In the genomic region with DNA sequence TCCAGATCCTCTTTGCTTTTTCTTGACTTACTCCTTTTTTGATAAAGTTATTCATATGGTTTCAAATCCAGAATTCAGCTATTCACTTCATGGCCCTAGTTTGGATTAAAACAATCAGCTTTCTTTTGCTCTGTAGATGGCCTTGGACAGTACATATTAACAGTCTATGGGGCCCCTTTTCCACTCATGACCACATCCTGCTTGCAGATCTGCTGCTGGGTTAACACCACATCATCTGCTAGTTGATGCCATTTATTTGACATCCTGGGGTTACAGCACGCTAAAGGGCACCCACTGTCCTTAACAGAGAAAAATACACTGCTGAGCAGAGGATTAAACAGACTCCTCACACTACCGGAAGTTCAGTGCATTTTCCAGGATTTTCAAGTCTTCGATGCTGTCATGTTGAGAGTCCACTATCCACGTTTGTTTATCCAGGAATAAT, we compare ENCODE assay signal across 8 cellular contexts. TPM values are rescaled to one million over a fixed set of nuclear protein-coding genes. Genes with fewer than 3 reads are reported as not detected.
DNase-seq lines count a peak whose midpoint lies in the region; ATAC-seq and TF ChIP-seq lines count a peak whose summit lies in the region.

No MANE protein-coding gene starts in this region.

- no peaks in the 10 kb centered on the region for H3K27me3 ChIP-seq in lower lobe of right lung (ENCODE audit: low read depth)
- H3K27me3 ChIP-seq in suprapubic skin = no peaks in the 10 kb centered on the region

- intact Hi-C loops in activated T-helper 1 cell treated with anti-CD3 and anti-CD28 coated beads, Interleukin-12 subunit alpha, Interleukin-12 subunit beta, Interleukin-2, Interleukin-4 antibody, amounts not matched to agents 30 ng/mL and 10 ng/mL and 1 ng/mL, durations not matched to agents 14 hours and 24 hours and 36 hours (cut with micrococcal nuclease) = loop anchor here (1.0 to 2.0 kb wide), 7 partner anchors 9 to 722 kb away; a partner anchor contains a TSS
- intact Hi-C loops in lower lobe of right lung (cut with DNase I) = no loop called here

- H3K9me3 ChIP-seq in lower lobe of right lung (no peaks in the 10 kb centered on the region), suprapubic skin (no peaks in the 10 kb centered on the region)

- peak overlapping the region; percentile 80 for H3K27ac ChIP-seq in lower lobe of right lung
- H3K27ac ChIP-seq in suprapubic skin = peak overlapping the region; percentile 96

- ATAC-seq in GM21576 (IDR thresholded peaks at IDR 0.05; ENCODE audit: unreplicated experiment) (peak; percentile 68), lower lobe of right lung (peak; percentile 56 to 71)

- POLR2A ChIA-PET in GM10248 (lab: Yijun Ruan, JAX) = no interaction called here

- H3K4me1 Mint-ChIP-seq in activated T-helper 1 cell treated with anti-CD3 and anti-CD28 coated beads, Interleukin-12 subunit alpha, Interleukin-12 subunit beta, Interleukin-2, Interleukin-4 antibody, amounts not matched to agents 30 ng/mL and 10 ng/mL and 1 ng/mL, durations not matched to agents 14 hours and 24 hours and 36 hours (ENCODE audit: low read depth) = peaks cover 57% of the 10 kb centered on the region

- CTCF ChIA-PET in GM10248 (lab: Yijun Ruan, JAX) = interaction anchor here (1.0 to 2.9 kb wide), 5 partner anchors 8 to 178 kb away, joined by 3 to 16 read pairs (median 5); a partner anchor contains a TSS

- H3K36me3 ChIP-seq in lower lobe of right lung (no peaks in the 10 kb centered on the region), suprapubic skin (no peaks in the 10 kb centered on the region)

- peak overlapping the region; percentile 91 for H3K4me3 Mint-ChIP-seq in activated T-helper 1 cell treated with anti-CD3 and anti-CD28 coated beads, Interleukin-12 subunit alpha, Interleukin-12 subunit beta, Interleukin-2, Interleukin-4 antibody, amounts not matched to agents 30 ng/mL and 10 ng/mL and 1 ng/mL, durations not matched to agents 14 hours and 24 hours and 36 hours

- peaks cover 8% of the 10 kb centered on the region for H3K9me3 Mint-ChIP-seq in activated T-helper 1 cell treated with anti-CD3 and anti-CD28 coated beads, Interleukin-12 subunit alpha, Interleukin-12 subunit beta, Interleukin-2, Interleukin-4 antibody, amounts not matched to agents 30 ng/mL and 10 ng/mL and 1 ng/mL, durations not matched to agents 14 hours and 24 hours and 36 hours

- 58% methylated on average over 4 of the region's 4 CpGs for WGBS in suprapubic skin

- H3K4me1 ChIP-seq in lower lobe of right lung (peaks cover 53% of the 10 kb centered on the region), suprapubic skin (peaks cover 58% of the 10 kb centered on the region)

- H3K27ac Mint-ChIP-seq in activated T-helper 1 cell treated with anti-CD3 and anti-CD28 coated beads, Interleukin-12 subunit alpha, Interleukin-12 subunit beta, Interleukin-2, Interleukin-4 antibody, amounts not matched to agents 30 ng/mL and 10 ng/mL and 1 ng/mL, durations not matched to agents 14 hours and 24 hours and 36 hours = peak overlapping the region; percentile 95

- DNase-seq in GM10248 (ENCODE audit: extremely low spot score) (peak; percentile 29), LHCN-M2 (ENCODE audit: low read depth) (peak; percentile 66), lower lobe of right lung (no peak), suprapubic skin (ENCODE audit: low spot score in 2 of 2) (no peak), NCI-H524 treated with DMSO at 0.1 percent for 48 hours (lab: John Stamatoyannopoulos, UW) (no peak), mesenteric fat pad (ENCODE audit: low spot score) (no peak)
- DNase-seq in activated T-helper 1 cell treated with anti-CD3 and anti-CD28 coated beads, Interleukin-12 subunit alpha, Interleukin-12 subunit beta, Interleukin-2, Interleukin-4 antibody, amounts not matched to agents 30 ng/mL and 10 ng/mL and 1 ng/mL, durations not matched to agents 14 hours and 24 hours and 36 hours (ENCODE audit: low spot score) = peak; percentile 61

- H3K4me3 ChIP-seq in lower lobe of right lung (peak overlapping the region; percentile 69), suprapubic skin (no peak overlapping the region)

- TF ChIP-seq EP300 in suprapubic skin (IDR thresholded peaks at IDR 0.05) = no peak

- H3K27me3 Mint-ChIP-seq in activated T-helper 1 cell treated with anti-CD3 and anti-CD28 coated beads, Interleukin-12 subunit alpha, Interleukin-12 subunit beta, Interleukin-2, Interleukin-4 antibody, amounts not matched to agents 30 ng/mL and 10 ng/mL and 1 ng/mL, durations not matched to agents 14 hours and 24 hours and 36 hours (ENCODE audit: insufficient read depth) = no peaks in the 10 kb centered on the region

- TF ChIP-seq POLR2A in suprapubic skin (IDR thresholded peaks at IDR 0.05) = no peak

- peaks cover 35% of the 10 kb centered on the region for H3K36me3 Mint-ChIP-seq in activated T-helper 1 cell treated with anti-CD3 and anti-CD28 coated beads, Interleukin-12 subunit alpha, Interleukin-12 subunit beta, Interleukin-2, Interleukin-4 antibody, amounts not matched to agents 30 ng/mL and 10 ng/mL and 1 ng/mL, durations not matched to agents 14 hours and 24 hours and 36 hours (ENCODE audit: low read depth)

- TF ChIP-seq CTCF in GM10248 (IDR thresholded peaks at IDR 0.05; ENCODE audit: control extremely low read depth, extremely low read depth, low read depth, missing control alignments) (no peak), lower lobe of right lung (IDR thresholded peaks at IDR 0.05) (no peak), suprapubic skin (IDR thresholded peaks at IDR 0.05) (no peak)

RNA-seq across cellular contexts. Expression of a gene that starts 0.9 kb away (rescaled TPM):
- 62.2 and 106 TPM in 2 replicates for total RNA-seq in LHCN-M2 (2014; rRNA removed)
- 54.6 TPM for polyA plus RNA-seq in LHCN-M2 (2012)
- total RNA-seq in activated T-helper 1 cell treated with anti-CD3 and anti-CD28 coated beads, Interleukin-12 subunit alpha, Interleukin-12 subunit beta, Interleukin-2, Interleukin-4 antibody, amounts not matched to agents 30 ng/mL and 10 ng/mL and 1 ng/mL, durations not matched to agents 14 hours and 24 hours and 36 hours = 223 and 232 TPM in 2 replicates
- 102 TPM for total RNA-seq in lower lobe of right lung
- 10 to 100 TPM; 52.3 to 70.4 (median 66.0) TPM for total RNA-seq in suprapubic skin
- total RNA-seq in mesenteric fat pad = 128 TPM

Comparison
In these comparisons a context has a peak if more than half of its experiments do, and no peak if none do; other contexts are left out.
1. DNase-seq: peak in GM10248 (single experiment), LHCN-M2 (single experiment) and activated T-helper 1 cell treated with anti-CD3 and anti-CD28 coated beads, Interleukin-12 subunit alpha, Interleukin-12 subunit beta, Interleukin-2, Interleukin-4 antibody, amounts not matched to agents 30 ng/mL and 10 ng/mL and 1 ng/mL, durations not matched to agents 14 hours and 24 hours and 36 hours (single experiment); none in lower lobe of right lung (single experiment), suprapubic skin (0 of 2), NCI-H524 treated with DMSO at 0.1 percent for 48 hours (single experiment) and mesenteric fat pad (single experiment).